In the genomic region with DNA sequence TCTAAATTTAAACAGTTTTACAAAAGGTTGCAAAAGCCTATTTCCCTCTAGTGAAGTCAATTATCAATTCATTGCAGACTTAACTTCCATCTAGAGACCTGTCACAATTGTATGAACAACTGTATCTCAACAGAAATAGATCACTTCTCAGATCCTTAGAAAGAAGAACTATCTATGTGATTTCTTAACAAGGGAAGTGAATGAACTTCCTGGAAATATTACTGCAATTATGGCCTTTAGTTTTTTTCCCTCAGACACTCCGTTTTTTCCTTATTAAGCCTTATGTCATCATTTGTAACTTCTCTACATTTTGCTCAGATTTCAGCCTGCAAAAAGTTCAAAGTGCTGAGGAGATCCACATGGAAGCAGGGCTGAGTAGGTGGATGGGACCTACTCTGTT, we compare ENCODE assay signal across 1 cellular context.
TF ChIP-seq lines count a peak whose summit lies in the region.

No MANE protein-coding gene starts in this region.

TF ChIP-seq in IMR-90, 13 proteins besides CTCF, POLR2A, EP300 and RAD21 (continued from another document):
- TF ChIP-seq CHD1 (IDR thresholded peaks at IDR 0.05; ENCODE audit: low read depth, low read length) (no peak), MXI1 (IDR thresholded peaks at IDR 0.05; ENCODE audit: borderline replicate concordance, low read depth, low read length) (no peak), CEBPB (IDR thresholded peaks at IDR 0.05; ENCODE audit: low read depth, low read length) (no peak)
